24 cellular contexts compared by ENCODE assay signal in the genomic region with DNA sequence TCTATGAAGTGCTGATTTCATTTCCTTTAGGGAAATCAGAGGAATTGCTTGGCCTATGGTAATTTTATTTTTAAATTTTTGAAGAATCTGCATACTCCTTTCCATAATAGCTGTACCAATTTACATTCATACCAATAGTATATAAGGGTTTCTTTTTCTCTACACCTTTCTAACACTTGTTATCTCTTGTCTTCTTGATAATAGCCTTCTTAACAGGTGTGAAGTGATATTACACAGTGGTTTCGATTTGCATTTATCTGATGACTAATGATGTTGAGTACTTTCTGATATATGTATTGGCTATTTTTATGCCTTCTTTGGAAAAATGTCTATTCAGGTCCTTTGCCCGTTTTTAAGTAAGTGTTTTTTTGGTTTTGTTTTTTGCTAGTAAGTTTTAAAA. TPM values are rescaled to one million over a fixed set of nuclear protein-coding genes. Genes with fewer than 3 reads are reported as not detected.
A peak's percentile ranks its signal among the peaks of the same experiment; 100 is the strongest.
DNase-seq lines count a peak whose midpoint lies in the region; ATAC-seq and TF ChIP-seq lines count a peak whose summit lies in the region.
"Had no signal": no experiment of that assay in that cellular context is flagged by ENCODE, and none has a peak within 500 bp of the region (broad histone marks: within the 10 kb centered on the region; RNA-seq: fewer than 3 reads in every experiment).

No MANE protein-coding gene starts in this region.

- H3K36me3 ChIP-seq in CD4-positive, CD25-positive, alpha-beta regulatory T cell (ENCODE audit: control insufficient read depth, insufficient read depth, low read length): no peaks in the 10 kb centered on the region
- H3K36me3 ChIP-seq: ascending aorta, cardiac muscle cell, HAP-1, right atrium auricular region, spleen, upper lobe of left lung had no signal

- no peaks in the 10 kb centered on the region for H3K27me3 Mint-ChIP-seq in CD4-positive, CD25-positive, alpha-beta regulatory T cell
- no peaks in the 10 kb centered on the region for H3K27me3 Mint-ChIP-seq in central memory CD8-positive, alpha-beta T cell
- H3K27me3 Mint-ChIP-seq: activated CD4-positive, alpha-beta T cell treated with anti-CD3 and anti-CD28 coated beads, Interleukin-2, amount 10 ng/mL, durations not matched to agents 7 days and 5 days; activated naive CD8-positive, alpha-beta T cell had no signal

- peaks cover 49 to 75% (median 57%) of the 10 kb centered on the region in 4 donors for H3K4me1 Mint-ChIP-seq in CD4-positive, CD25-positive, alpha-beta regulatory T cell
- H3K4me1 Mint-ChIP-seq in central memory CD8-positive, alpha-beta T cell: peaks cover 58% of the 10 kb centered on the region

- DNase-seq in CD4-positive, CD25-positive, alpha-beta regulatory T cell: peak in 1 of 3 donors; percentile 28
- DNase-seq in central memory CD8-positive, alpha-beta T cell (ENCODE audit: low spot score in 2 of 2): no peak
- DNase-seq in GM13976 (ENCODE audit: low spot score): no peak
- DNase-seq: activated CD4-positive, alpha-beta T cell treated with anti-CD3 and anti-CD28 coated beads, Interleukin-2, amount 10 ng/mL, durations not matched to agents 7 days and 5 days; DND-41; NCI-H1105; NCI-H1930; SHP77; spleen; upper lobe of left lung had no signal

- H3K9me3 ChIP-seq in CD4-positive, CD25-positive, alpha-beta regulatory T cell (ENCODE audit: control insufficient read depth in 2 of 2, low read length in 2 of 2): no peaks in the 10 kb centered on the region
- H3K9me3 ChIP-seq: ascending aorta, HAP-1, right atrium auricular region, upper lobe of left lung had no signal

- no peak for ATAC-seq in CD4-positive, CD25-positive, alpha-beta regulatory T cell (ENCODE audit: low read depth in 2 of 2)
- peak; percentile 55 for ATAC-seq in GM18502 (IDR thresholded peaks at IDR 0.05; ENCODE audit: poor library complexity, unreplicated experiment)
- peak; percentile 59 for ATAC-seq in HG03159 (IDR thresholded peaks at IDR 0.05; ENCODE audit: unreplicated experiment)
- no peak for ATAC-seq in central memory CD8-positive, alpha-beta T cell (replicated peaks; ENCODE audit: extremely low read depth, poor library complexity, severe bottlenecking)
- ATAC-seq in HG03108 (IDR thresholded peaks at IDR 0.05; ENCODE audit: unreplicated experiment): no peak
- no peak for ATAC-seq in GM19324 (IDR thresholded peaks at IDR 0.05; ENCODE audit: low FRiP score, unreplicated experiment)
- ATAC-seq: Panc1 had no signal

- peaks cover 7% of the 10 kb centered on the region for H3K4me1 ChIP-seq in CD4-positive, CD25-positive, alpha-beta regulatory T cell (ENCODE audit: control insufficient read depth, insufficient read depth, low read length, poor library complexity, severe bottlenecking)
- H3K4me1 ChIP-seq: ascending aorta, right atrium auricular region had no signal

- H3K27ac Mint-ChIP-seq in CD4-positive, CD25-positive, alpha-beta regulatory T cell: peak overlapping the region; percentile 2 to 66 (median 57)
- peak overlapping the region; percentile 54 for H3K27ac Mint-ChIP-seq in central memory CD8-positive, alpha-beta T cell (ENCODE audit: low read depth)
- H3K27ac Mint-ChIP-seq: activated CD4-positive, alpha-beta T cell treated with anti-CD3 and anti-CD28 coated beads, Interleukin-2, amount 10 ng/mL, durations not matched to agents 7 days and 5 days; activated naive CD8-positive, alpha-beta T cell; activated T-helper 2 cell treated with anti-CD3 and anti-CD28 coated beads, Interferon-gamma antibody, Interleukin-2, Interleukin-4, amounts not matched to agents 10 μg/mL and 5 μg/mL and 100 μg/mL, durations not matched to agents 14 hours and 24 hours and 36 hours; T-helper 2 cell treated with Interferon-gamma antibody and Interleukin-4, amounts not matched to agents 5 μg/mL and 100 μg/mL, for 36 hours had no signal

- H3K27me3 ChIP-seq in CD4-positive, CD25-positive, alpha-beta regulatory T cell (ENCODE audit: control insufficient read depth, insufficient read depth, low read length): no peaks in the 10 kb centered on the region
- H3K27me3 ChIP-seq: ascending aorta, cardiac muscle cell, hepatocyte, right atrium auricular region, spleen, upper lobe of left lung had no signal

- H3K9me3 Mint-ChIP-seq in CD4-positive, CD25-positive, alpha-beta regulatory T cell: peaks cover 0 to 2% (median 0%) of the 10 kb centered on the region in 7 donors
- no peaks in the 10 kb centered on the region for H3K9me3 Mint-ChIP-seq in central memory CD8-positive, alpha-beta T cell

- H3K4me3 Mint-ChIP-seq in CD4-positive, CD25-positive, alpha-beta regulatory T cell: peak overlapping the region in 1 of 4 donors; percentile 59
- H3K4me3 Mint-ChIP-seq in central memory CD8-positive, alpha-beta T cell: no peak overlapping the region
- H3K4me3 Mint-ChIP-seq: activated CD4-positive, alpha-beta T cell treated with anti-CD3 and anti-CD28 coated beads, Interleukin-2, amount 10 ng/mL, durations not matched to agents 7 days and 5 days; activated naive CD8-positive, alpha-beta T cell; T-helper 2 cell treated with Interferon-gamma antibody and Interleukin-4, amounts not matched to agents 5 μg/mL and 100 μg/mL, for 36 hours had no signal

- H3K36me3 Mint-ChIP-seq in CD4-positive, CD25-positive, alpha-beta regulatory T cell: peaks cover 5% of the 10 kb centered on the region
- H3K36me3 Mint-ChIP-seq in central memory CD8-positive, alpha-beta T cell (ENCODE audit: insufficient read depth): peaks cover 7% of the 10 kb centered on the region

- peak overlapping the region; percentile 34 for H3K4me3 ChIP-seq in CD4-positive, CD25-positive, alpha-beta regulatory T cell (ENCODE audit: low read depth, low read length)
- H3K4me3 ChIP-seq: ascending aorta, cardiac muscle cell, HAP-1, hepatocyte, right atrium auricular region, spleen, upper lobe of left lung had no signal

- no peak overlapping the region for H3K27ac ChIP-seq in CD4-positive, CD25-positive, alpha-beta regulatory T cell (ENCODE audit: insufficient read depth, low read length, poor library complexity, severe bottlenecking)
- H3K27ac ChIP-seq: ascending aorta, cardiac muscle cell, hepatocyte, right atrium auricular region, spleen, upper lobe of left lung, VCaP had no signal

- in situ Hi-C loops in GM13976 (cut with MboI; ENCODE audit: low sequenced_read_pairs, unreplicated experiment): loop anchor here (5.0 kb wide), 1 partner anchor 179 kb away; no protein-coding TSS in a partner anchor

- TF ChIP-seq CTCF in GM13976 (IDR thresholded peaks at IDR 0.05; ENCODE audit: borderline replicate concordance, control extremely low read depth, extremely low read depth, insufficient read depth, missing control alignments): no peak

RNA-seq across cellular contexts. Expression of gene SMAP1, which starts 40.8 kb away (rescaled TPM):
- 35.2 TPM for total RNA-seq in CD4-positive, CD25-positive, alpha-beta regulatory T cell
- 10 to 100 TPM; 17.5 to 28.5 (median 23.9) TPM for polyA plus RNA-seq in CD4-positive, CD25-positive, alpha-beta regulatory T cell

Comparison
In these comparisons a context has a peak if more than half of its experiments do, and no peak if none do; other contexts are left out.
1. ATAC-seq: peak in GM18502 (single experiment) and HG03159 (single experiment); none in CD4-positive, CD25-positive, alpha-beta regulatory T cell (0 of 2), central memory CD8-positive, alpha-beta T cell (single experiment), HG03108 (single experiment) and GM19324 (single experiment).